ENCODE assay signal across 9 cellular contexts in the genomic region with DNA sequence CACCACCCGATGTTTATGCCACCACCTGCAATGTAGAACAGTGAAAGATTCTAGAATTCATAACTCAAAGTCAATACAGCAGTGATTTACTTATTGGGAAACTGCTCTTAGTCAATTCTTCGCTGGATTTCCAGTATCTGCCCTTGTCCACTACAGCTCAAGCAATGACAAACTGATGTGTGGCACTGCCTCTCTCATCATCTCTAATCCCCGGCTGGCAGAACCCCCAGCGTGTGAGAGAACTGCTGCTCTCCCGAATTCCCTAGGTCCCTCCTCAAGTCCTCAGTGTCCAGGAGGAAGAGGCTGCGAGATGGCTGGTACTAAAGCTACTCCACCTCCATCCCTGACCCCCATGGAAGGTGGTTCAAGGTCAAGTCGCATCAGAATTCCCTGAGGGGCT. TPM values are rescaled to one million over a fixed set of nuclear protein-coding genes. Genes with fewer than 3 reads are reported as not detected.
A peak's percentile ranks its signal among the peaks of the same experiment; 100 is the strongest.
DNase-seq lines count a peak whose midpoint lies in the region; ATAC-seq and TF ChIP-seq lines count a peak whose summit lies in the region.
"Had no signal": no experiment of that assay in that cellular context is flagged by ENCODE, and none has a peak within 500 bp of the region (broad histone marks: within the 10 kb centered on the region; RNA-seq: fewer than 3 reads in every experiment).

No MANE protein-coding gene starts in this region.

- ATAC-seq in naive B cell (ENCODE audit: low read depth in 2 of 2) = no peak

- H3K79me2 ChIP-seq in mammary epithelial cell (ENCODE audit: insufficient read depth, low read length) = peaks cover 71% of the 10 kb centered on the region

- H3K9ac ChIP-seq in BLaER1 (peak overlapping the region; percentile 86), HUES48 (ENCODE audit: low read depth, low read length) (no peak overlapping the region), mammary epithelial cell (ENCODE audit: insufficient read depth, low read length) (peak overlapping the region; percentile 36)

- H3K9me3 Mint-ChIP-seq in naive B cell = no peaks in the 10 kb centered on the region

- no peak for TF ChIP-seq CTCF in mammary epithelial cell (conservative IDR thresholded peaks at IDR 0.05 in 1 of 2, IDR thresholded peaks at IDR 0.05 in 1 of 2; ENCODE audit: extremely low read depth in 1 of 2, insufficient read depth in 1 of 2, low read depth in 1 of 2, low read length in 2 of 2)

- intact Hi-C loops in mammary epithelial cell (cut with micrococcal nuclease) = loop anchor here (1.0 to 5.0 kb wide), 3 partner anchors 22 to 161 kb away; partner anchors contain the start of genes HSBP1L1 and SLC66A2

- H4K20me1 ChIP-seq in BLaER1 = peaks cover 63% of the 10 kb centered on the region
- peaks cover 10% of the 10 kb centered on the region for H4K20me1 ChIP-seq in mammary epithelial cell (ENCODE audit: insufficient read depth, low read length)

- H3K4me3 ChIP-seq in BLaER1 (peak overlapping the region; percentile 93), HUES48 (ENCODE audit: low read depth, low read length) (peak overlapping the region; percentile 91), mammary epithelial cell (replicated peaks in 1 of 3; ENCODE audit: insufficient read depth in 1 of 3, low read depth in 2 of 3, low read length in 3 of 3) (peak overlapping the region; percentile 74 to 99 (median 98))

- H3K27ac Mint-ChIP-seq in naive B cell = peak overlapping the region; percentile 89 to 99 (median 90)

- H3K27me3 ChIP-seq in BLaER1 (no peaks in the 10 kb centered on the region), HUES48 (ENCODE audit: control insufficient read depth, insufficient read depth, low read length) (no peaks in the 10 kb centered on the region), mammary epithelial cell (ENCODE audit: insufficient read depth, low read length) (no peaks in the 10 kb centered on the region)

- peak overlapping the region; percentile 95 for H3K4me2 ChIP-seq in BLaER1
- peak overlapping the region; percentile 92 for H3K4me2 ChIP-seq in mammary epithelial cell (ENCODE audit: insufficient read depth, low read depth, low read length)

- no peaks in the 10 kb centered on the region for H3K9me3 ChIP-seq in BLaER1
- H3K9me3 ChIP-seq in HUES48 (ENCODE audit: control insufficient read depth, insufficient read depth, low read length) = no peaks in the 10 kb centered on the region
- no peaks in the 10 kb centered on the region for H3K9me3 ChIP-seq in mammary epithelial cell (replicated peaks; ENCODE audit: insufficient read depth, low read length)

- BruUV-seq in mammary epithelial cell (replicated peaks; lab: Mats Ljungman, UMichigan) = no TSS peak

- H3K36me3 Mint-ChIP-seq in naive B cell = no peaks in the 10 kb centered on the region

- H3K27ac ChIP-seq in BLaER1 = 0 out of 2 replicates have a peak overlapping the region, but pooled peaks have one; percentile 94
- no peak overlapping the region for H3K27ac ChIP-seq in HUES48 (ENCODE audit: low read depth, low read length)
- H3K27ac ChIP-seq in mammary epithelial cell (ENCODE audit: insufficient read depth, low read depth, low read length) = no peak overlapping the region

- H3K36me3 ChIP-seq in BLaER1 = peaks cover 41% of the 10 kb centered on the region
- peaks cover 36% of the 10 kb centered on the region for H3K36me3 ChIP-seq in HUES48 (ENCODE audit: control insufficient read depth, insufficient read depth, low read length)
- peaks cover 7% of the 10 kb centered on the region for H3K36me3 ChIP-seq in mammary epithelial cell (ENCODE audit: insufficient read depth, low read length)

- no peaks in the 10 kb centered on the region for H3K27me3 Mint-ChIP-seq in naive B cell

- H2AFZ ChIP-seq in mammary epithelial cell (ENCODE audit: low read depth, low read length) = no peak overlapping the region

- DNase-seq in mammary epithelial cell (no peak), naive B cell (no peak), NCI-H526 (lab: John Stamatoyannopoulos, UW) (no peak), NOMO-1 (lab: John Stamatoyannopoulos, UW; ENCODE audit: unreplicated experiment in 2 of 2) (no peak), cortex of kidney (lab: John Stamatoyannopoulos, UW) (no peak), NCI-H748 treated with DMSO at 0.1 percent for 48 hours (lab: John Stamatoyannopoulos, UW) (no peak)
- DNase-seq: NCI-H187 had no signal

- CTCF ChIA-PET in mammary epithelial cell (lab: Charles Lee; ENCODE audit: low non-redundant PET) = no interaction called here

- peaks cover 31 to 55% (median 37%) of the 10 kb centered on the region in 3 donors for H3K4me1 Mint-ChIP-seq in naive B cell

- in situ Hi-C loops in mammary epithelial cell (cut with MboI; ENCODE audit: low sequenced_read_pairs in 2 of 2) = no loop called here

- 23% methylated on average over 7 of the region's 7 CpGs for WGBS in mammary epithelial cell (ENCODE audit: low coverage, missing lambda C conversion rate)

- H3K4me3 Mint-ChIP-seq in naive B cell = peak overlapping the region; percentile 61 to 94 (median 90)

- H3K4me1 ChIP-seq in BLaER1 = peaks cover 46% of the 10 kb centered on the region
- H3K4me1 ChIP-seq in HUES48 (ENCODE audit: control insufficient read depth, insufficient read depth, low read length) = peaks cover 10% of the 10 kb centered on the region
- H3K4me1 ChIP-seq in mammary epithelial cell (ENCODE audit: insufficient read depth, low read length) = peaks cover 10% of the 10 kb centered on the region

- dilution Hi-C loops in mammary epithelial cell (cut with HindIII; ENCODE audit: low sequenced_read_pairs) = no loop called here

RNA-seq across cellular contexts. Expression of gene TXNL4A, which starts 1.6 kb away (rescaled TPM):
- total RNA-seq in mammary epithelial cell = 100 to 1,000 TPM in 1 of 2 donors, 10 to 100 TPM in 1; 32.8 to 100 TPM
- polyA plus RNA-seq in mammary epithelial cell (102 TPM), naive B cell (ENCODE audit: low read depth in 6 of 6) (100 to 1,000 TPM; 192 to 253 (median 220) TPM)
- 27.5 TPM for polyA minus RNA-seq in mammary epithelial cell

RNA-seq across cellular contexts. Expression of gene HSBP1L1, which starts 22.3 kb away (rescaled TPM):
- 10 to 100 TPM; 14.2 to 33.8 TPM for total RNA-seq in mammary epithelial cell
- polyA plus RNA-seq in mammary epithelial cell (21.0 TPM), naive B cell (ENCODE audit: low read depth in 6 of 6) (10 to 100 TPM in 1 of 6 donors, 1 to 10 TPM in 5; 1.8 to 10.5 (median 4.5) TPM)
- polyA minus RNA-seq in mammary epithelial cell = 22.9 TPM

RNA-seq across cellular contexts. Expression of gene SLC66A2, which starts 35.3 kb away (rescaled TPM):
- total RNA-seq in mammary epithelial cell = 10 to 100 TPM; 40.0 to 42.7 TPM
- polyA plus RNA-seq in mammary epithelial cell = 28.8 TPM
- 40.9 TPM for polyA minus RNA-seq in mammary epithelial cell
- polyA plus RNA-seq in naive B cell (ENCODE audit: low read depth in 6 of 6) = 10 to 100 TPM; 26.3 to 40.9 (median 34.5) TPM

RNA-seq across cellular contexts. Expression of gene RBFA, which starts 47.5 kb away (rescaled TPM):
- total RNA-seq in mammary epithelial cell = 10 to 100 TPM; 29.3 to 35.1 TPM
- polyA plus RNA-seq in mammary epithelial cell (34.0 TPM), naive B cell (ENCODE audit: low read depth in 6 of 6) (10 to 100 TPM in 5 of 6 donors, 1 to 10 TPM in 1; 6.5 to 18.4 (median 17.1) TPM)
- 57.3 TPM for polyA minus RNA-seq in mammary epithelial cell
